Comparison of ENCODE assay signal across 27 cellular contexts in genomic region chr1:7459915-7460314, GRCh38.
DNase-seq lines count a peak whose midpoint lies in the region; ATAC-seq, FAIRE-seq and TF ChIP-seq lines count a peak whose summit lies in the region.
"Had no signal": no experiment of that assay in that cellular context is flagged by ENCODE, and none has a peak within 500 bp of the region (broad histone marks: within the 10 kb centered on the region; RNA-seq: fewer than 3 reads in every experiment).

No MANE protein-coding gene starts in this region.

- no peak overlapping the region for H2AK5ac ChIP-seq in H1 (ENCODE audit: low read depth, low read length)

- H3K27ac ChIP-seq in H1 (ENCODE audit: low read depth, low read length): no peak overlapping the region
- no peak overlapping the region for H3K27ac ChIP-seq in stomach
- H3K27ac ChIP-seq: BLaER1 had no signal

- no peaks in the 10 kb centered on the region for H3K79me1 ChIP-seq in H1 (ENCODE audit: low read depth, low read length)

- H3K4ac ChIP-seq in H1 (replicated peaks; ENCODE audit: insufficient read length, low read depth, low read length): no peak overlapping the region

- H3K4me3 ChIP-seq in H1 (ENCODE audit: extremely low read depth in 1 of 4, insufficient read depth in 2 of 4, low read depth in 3 of 4, low read length in 4 of 4) (no peak overlapping the region), stomach (no peak overlapping the region)
- H3K4me3 ChIP-seq: BLaER1, GM12878 had no signal

- no peak for TF ChIP-seq EP300 in H1 (IDR thresholded peaks at IDR 0.05; ENCODE audit: borderline replicate concordance in 1 of 2, low read depth in 2 of 2, low read length in 2 of 2)
- TF ChIP-seq EP300 in stomach (IDR thresholded peaks at IDR 0.05): no peak

- CTCF ChIA-PET in H1 (lab: Charles Lee; ENCODE audit: partially characterized antibody): interaction anchor here (0.6 to 9.9 kb wide), 8 partner anchors 12 to 435 kb away, joined by 3 to 97 read pairs (median 3); no protein-coding TSS in a partner anchor

- H3K79me2 ChIP-seq in H1 (ENCODE audit: control insufficient read depth in 1 of 2, insufficient read depth in 2 of 2, low read length in 2 of 2): no peaks in the 10 kb centered on the region

- peaks cover 0 to 10% (median 5%) of the 10 kb centered on the region in 4 experiments; a peak in 5 of 7 replicates for H3K4me1 ChIP-seq in H1 (replicated peaks in 1 of 4; ENCODE audit: control insufficient read depth in 3 of 4, insufficient read depth in 4 of 4, low read length in 3 of 4)
- H3K4me1 ChIP-seq in stomach: peaks cover 0 to 13% (median 4%) of the 10 kb centered on the region in 4 donors

- no peak for TF ChIP-seq RAD21 in H1 (IDR thresholded peaks at IDR 0.05 in 1 of 2, conservative IDR thresholded peaks at IDR 0.05 in 1 of 2; ENCODE audit: low read depth in 2 of 2, low read length in 2 of 2)

- H3K27me3 Mint-ChIP-seq in nephron progenitor cell (ENCODE audit: low read depth, poor library complexity) (no peaks in the 10 kb centered on the region), endothelial cell (ENCODE audit: unreplicated experiment) (peaks cover 4% of the 10 kb centered on the region)

- TF ChIP-seq POLR2A in H1 (IDR thresholded peaks at IDR 0.05; ENCODE audit: control extremely low read depth in 1 of 2, low read depth in 2 of 2, low read length in 2 of 2): no peak
- TF ChIP-seq POLR2A in stomach (IDR thresholded peaks at IDR 0.05): no peak

- no peak overlapping the region for H4K8ac ChIP-seq in H1 (ENCODE audit: extremely low read depth, insufficient read depth, low read length)

- TF ChIP-seq CTCF in H1 (IDR thresholded peaks at IDR 0.05; ENCODE audit: control extremely low read depth in 1 of 3, insufficient read depth in 1 of 3, low read depth in 1 of 3, low read length in 3 of 3) (no peak), nephron progenitor cell (IDR thresholded peaks at IDR 0.05) (no peak), stomach (IDR thresholded peaks at IDR 0.05) (no peak), endothelial cell (IDR thresholded peaks at IDR 0.05; ENCODE audit: unreplicated experiment) (no peak)

- no peak overlapping the region for H3K9ac ChIP-seq in H1 (replicated peaks in 1 of 4; ENCODE audit: extremely low read depth in 1 of 4, low read depth in 3 of 4, low read length in 3 of 4)
- H3K9ac ChIP-seq: BLaER1 had no signal

- H4K91ac ChIP-seq in H1 (replicated peaks; ENCODE audit: insufficient read length, low read length): no peak overlapping the region

- no peak overlapping the region for H2BK12ac ChIP-seq in H1 (ENCODE audit: low read depth, low read length)

- no peak overlapping the region for H4K5ac ChIP-seq in H1 (ENCODE audit: insufficient read length, low read depth, low read length)

- no peak overlapping the region for H3K14ac ChIP-seq in H1 (ENCODE audit: insufficient read length)

- H3K4me1 Mint-ChIP-seq in nephron progenitor cell (peaks cover 72% of the 10 kb centered on the region), endothelial cell (ENCODE audit: unreplicated experiment) (no peaks in the 10 kb centered on the region)
- H3K4me1 Mint-ChIP-seq: CD14-positive monocyte; CD4-positive, alpha-beta memory T cell; CD4-positive, CD25-positive, alpha-beta regulatory T cell; CD8-positive, alpha-beta memory T cell had no signal

- no peak overlapping the region for H2BK5ac ChIP-seq in H1 (ENCODE audit: low read depth, low read length)

- DNase-seq in NCI-H82 (lab: John Stamatoyannopoulos, UW): peak; percentile 61
- no peak for DNase-seq in NCI-H82 treated with DMSO at 0.1 percent for 48 hours (lab: John Stamatoyannopoulos, UW; ENCODE audit: unreplicated experiment)
- DNase-seq in H1 (ENCODE audit: low read depth in 1 of 2, low spot score in 2 of 2): no peak
- no peak for DNase-seq in nephron progenitor cell
- no peak for DNase-seq in stomach
- DNase-seq in endothelial cell (ENCODE audit: low spot score): no peak
- DNase-seq: 8988T; ACHN; BE2C; C1 segment of cervical spinal cord; CD4-positive, alpha-beta memory T cell; CD4-positive, CD25-positive, alpha-beta regulatory T cell; CD8-positive, alpha-beta memory T cell; COR-L47; DMS153; DMS53; DMS79; DND-41; EL; GDM1 had no signal

- no peak overlapping the region for H3K23ac ChIP-seq in H1 (ENCODE audit: insufficient read length)

- no peak overlapping the region for H2AFZ ChIP-seq in H1 (ENCODE audit: low read length)

- H2BK120ac ChIP-seq in H1 (replicated peaks; ENCODE audit: low read depth, low read length): no peak overlapping the region

- H3K27me3 ChIP-seq in H1 (replicated peaks in 1 of 4; ENCODE audit: control insufficient read depth in 3 of 4, extremely low read depth in 1 of 4, insufficient read depth in 3 of 4, low read length in 3 of 4) (no peaks in the 10 kb centered on the region), stomach (no peaks in the 10 kb centered on the region)
- H3K27me3 ChIP-seq: BE2C, BLaER1 had no signal

- 82% methylated on average over 11 of the region's 11 CpGs; no CpG with 5 or more reads in 1 of the 2 experiments for WGBS in H1 (ENCODE audit: extremely low coverage in 1 of 2, insufficient coverage in 1 of 2, insufficient read length in 1 of 2, insufficient replicate concordance in 2 of 2, low coverage in 1 of 2, low lambda C conversion rate in 2 of 2, missing lambda C conversion rate in 1 of 2), 2 experiments
- 65 to 87% (median 80%) methylated on average over 10 to 11 of the region's 11 CpGs for WGBS in stomach, 5 donors

- H3K36me3 ChIP-seq in H1 (ENCODE audit: control insufficient read depth in 2 of 4, insufficient read depth in 4 of 4, low read length in 3 of 4) (no peaks in the 10 kb centered on the region), stomach (no peaks in the 10 kb centered on the region)
- H3K36me3 ChIP-seq: BE2C, BLaER1 had no signal

- no peak overlapping the region for H3K56ac ChIP-seq in H1 (replicated peaks; ENCODE audit: insufficient read length, low read depth, low read length)

- H3K9me3 Mint-ChIP-seq in nephron progenitor cell: no peaks in the 10 kb centered on the region
- no peaks in the 10 kb centered on the region for H3K9me3 Mint-ChIP-seq in endothelial cell (ENCODE audit: unreplicated experiment)
- H3K9me3 Mint-ChIP-seq: CD14-positive monocyte; CD4-positive, alpha-beta memory T cell; CD4-positive, CD25-positive, alpha-beta regulatory T cell; CD8-positive, alpha-beta memory T cell had no signal

- ATAC-seq in HG02759 (IDR thresholded peaks at IDR 0.05; ENCODE audit: unreplicated experiment): no peak

- H3K27ac Mint-ChIP-seq in nephron progenitor cell (no peak overlapping the region), endothelial cell (ENCODE audit: unreplicated experiment) (no peak overlapping the region)
- H3K27ac Mint-ChIP-seq: CD4-positive, alpha-beta memory T cell; CD4-positive, CD25-positive, alpha-beta regulatory T cell had no signal

- H2BK20ac ChIP-seq in H1 (ENCODE audit: low read length): no peak overlapping the region

- FAIRE-seq in H1 (lab: Jason Lieb, UNC): no peak
- FAIRE-seq: A204.1, GM12878, GM12892, GM18507 had no signal

- H3K4me3 Mint-ChIP-seq in nephron progenitor cell (peak overlapping the region; percentile 38), endothelial cell (ENCODE audit: unreplicated experiment) (no peak overlapping the region)
- H3K4me3 Mint-ChIP-seq: CD14-positive monocyte; CD4-positive, alpha-beta memory T cell; CD4-positive, CD25-positive, alpha-beta regulatory T cell; CD8-positive, alpha-beta memory T cell had no signal

- intact Hi-C loops in stomach (cut with DNase I; ENCODE audit: low total_unique reads): no loop called here

- H2BK15ac ChIP-seq in H1 (ENCODE audit: low read length): peak overlapping the region; percentile 0; the same call in 1 of the 2 replicates

- H4K20me1 ChIP-seq in H1 (replicated peaks in 1 of 2; ENCODE audit: control insufficient read depth in 1 of 2, insufficient read depth in 2 of 2, low read length in 2 of 2): no peaks in the 10 kb centered on the region
- H4K20me1 ChIP-seq: BLaER1 had no signal

- no peaks in the 10 kb centered on the region for H3K36me3 Mint-ChIP-seq in nephron progenitor cell (ENCODE audit: low read depth)
- no peaks in the 10 kb centered on the region for H3K36me3 Mint-ChIP-seq in endothelial cell (ENCODE audit: low read depth, unreplicated experiment)
- H3K36me3 Mint-ChIP-seq: CD14-positive monocyte; CD4-positive, alpha-beta memory T cell; CD4-positive, CD25-positive, alpha-beta regulatory T cell; CD8-positive, alpha-beta memory T cell had no signal

- H3K9me3 ChIP-seq in H1 (ENCODE audit: insufficient read depth in 2 of 2, low read depth in 1 of 2, low read length in 1 of 2): no peaks in the 10 kb centered on the region
- H3K9me3 ChIP-seq in stomach: no peaks in the 10 kb centered on the region
- H3K9me3 ChIP-seq: BE2C, BLaER1 had no signal

- H3K18ac ChIP-seq in H1 (ENCODE audit: extremely low read depth, low read length): no peak overlapping the region

- POLR2A ChIA-PET in H1 (lab: Charles Lee; ENCODE audit: partially characterized antibody): no interaction called here

- H3K4me2 ChIP-seq in H1 (ENCODE audit: insufficient read depth in 1 of 2, low read depth in 2 of 2, low read length in 2 of 2): no peak overlapping the region
- H3K4me2 ChIP-seq: BLaER1 had no signal

- H3K23me2 ChIP-seq in H1 (ENCODE audit: low read depth, low read length): no peaks in the 10 kb centered on the region

TF ChIP-seq in H1, 55 proteins besides CTCF, POLR2A, EP300 and RAD21:
- no peak for TF ChIP-seq KDM1A (IDR thresholded peaks at IDR 0.05; ENCODE audit: borderline replicate concordance, low read length)
- no peak for TF ChIP-seq RBBP5 (IDR thresholded peaks at IDR 0.05; ENCODE audit: borderline replicate concordance, low read depth, low read length)
- TF ChIP-seq SAP30 (IDR thresholded peaks at IDR 0.05; ENCODE audit: insufficient read depth, insufficient replicate concordance, low read length): no peak
- TF ChIP-seq ASH2L (IDR thresholded peaks at IDR 0.05; ENCODE audit: low read length): no peak
- no peak for TF ChIP-seq JUN (IDR thresholded peaks at IDR 0.05; ENCODE audit: low read depth, low read length)
- TF ChIP-seq TAF1 (IDR thresholded peaks at IDR 0.05; ENCODE audit: low read depth, low read length): no peak
- no peak for TF ChIP-seq GTF2F1 (IDR thresholded peaks at IDR 0.05; ENCODE audit: borderline replicate concordance, low read depth, low read length)
- TF ChIP-seq RXRA (IDR thresholded peaks at IDR 0.05; ENCODE audit: insufficient read depth, low read depth, low read length): no peak
